In the genomic region with DNA sequence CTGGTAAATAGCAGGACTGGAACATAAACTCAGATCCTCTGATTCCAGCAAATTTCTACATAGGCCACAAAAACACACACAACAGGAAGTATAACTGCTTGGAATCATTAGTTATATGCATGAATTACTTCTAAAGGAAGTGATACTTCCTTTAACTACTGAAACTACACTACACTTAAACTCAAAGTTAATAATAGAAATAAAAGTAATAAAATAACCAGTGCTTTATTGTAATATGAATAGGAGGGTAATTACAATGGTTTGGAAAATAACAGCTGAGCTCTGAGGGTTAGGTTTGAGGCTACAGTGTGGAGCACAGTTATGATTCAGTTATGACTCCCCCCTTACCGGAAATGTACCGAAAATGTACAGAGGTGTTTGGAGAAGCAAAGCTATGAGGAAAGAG, we compare ENCODE assay signal across 9 cellular contexts. TPM values are rescaled to one million over a fixed set of nuclear protein-coding genes. Genes with fewer than 3 reads are reported as not detected.
A peak's percentile ranks its signal among the peaks of the same experiment; 100 is the strongest.
DNase-seq lines count a peak whose midpoint lies in the region; ATAC-seq, FAIRE-seq and TF ChIP-seq lines count a peak whose summit lies in the region.
"Had no signal": no experiment of that assay in that cellular context is flagged by ENCODE, and none has a peak within 500 bp of the region (broad histone marks: within the 10 kb centered on the region; RNA-seq: fewer than 3 reads in every experiment).

No MANE protein-coding gene starts in this region.

- no TSS peak for BruUV-seq in GM12878 (replicated peaks; lab: Mats Ljungman, UMichigan)

- CTCF ChIA-PET in GM12878 (lab: Yijun Ruan, JAX) = interaction anchor here (0.8 to 2.5 kb wide), 9 partner anchors 10 to 120 kb away, joined by 3 to 14 read pairs (median 5); partner anchors contain the start of genes MBD2 and POLI

- no peaks in the 10 kb centered on the region for H3F3A ChIP-seq in GM23248 (ENCODE audit: insufficient read depth)

- intact Hi-C loops in GM12878 (cut with micrococcal nuclease; ENCODE audit: unreplicated experiment) = loop anchor here (1.0 kb wide), 3 partner anchors 11 to 34 kb away; no protein-coding TSS in a partner anchor
- intact Hi-C loops in pancreas (cut with DNase I) = no loop called here

- H4K20me1 ChIP-seq in DND-41 (ENCODE audit: insufficient read depth, low read length) = no peaks in the 10 kb centered on the region
- no peaks in the 10 kb centered on the region for H4K20me1 ChIP-seq in GM12878 (ENCODE audit: control insufficient read depth, insufficient read depth)
- H4K20me1 ChIP-seq in GM23248 (ENCODE audit: insufficient read depth) = no peaks in the 10 kb centered on the region

- H3K4me2 ChIP-seq in DND-41 (ENCODE audit: insufficient read depth, low read length) (no peak overlapping the region), GM12878 (ENCODE audit: control insufficient read depth, insufficient read depth) (peak overlapping the region; percentile 65), GM23248 (ENCODE audit: unreplicated experiment) (no peak overlapping the region)

- no peak for TF ChIP-seq POLR2A in GM12878 (IDR thresholded peaks at IDR 0.05; ENCODE audit: low read depth, low read length)

- TF ChIP-seq CTCF in DND-41 (IDR thresholded peaks at IDR 0.05; ENCODE audit: borderline replicate concordance, extremely low read depth, low read length, poor library complexity, severe bottlenecking) = no peak
- TF ChIP-seq CTCF in GM12878 (IDR thresholded peaks at IDR 0.05 in 2 of 3, conservative IDR thresholded peaks at IDR 0.05 in 1 of 3; ENCODE audit: control insufficient read depth in 2 of 3, extremely low read depth in 1 of 3, insufficient read depth in 1 of 3, low read depth in 3 of 3, low read length in 3 of 3) = no peak
- TF ChIP-seq CTCF in pancreas (IDR thresholded peaks at IDR 0.05) = no peak

- H3K36me3 ChIP-seq in DND-41 (ENCODE audit: insufficient read depth, low read length) (no peaks in the 10 kb centered on the region), GM12878 (ENCODE audit: control insufficient read depth in 2 of 2, insufficient read depth in 2 of 2, low read length in 1 of 2) (no peaks in the 10 kb centered on the region), pancreas (no peaks in the 10 kb centered on the region), GM23248 (ENCODE audit: low read depth) (no peaks in the 10 kb centered on the region)

- H3K79me2 ChIP-seq in DND-41 (ENCODE audit: insufficient read depth, low read length) = no peaks in the 10 kb centered on the region
- no peaks in the 10 kb centered on the region for H3K79me2 ChIP-seq in GM12878 (ENCODE audit: control insufficient read depth, insufficient read depth, low read length)
- no peaks in the 10 kb centered on the region for H3K79me2 ChIP-seq in GM23248 (ENCODE audit: insufficient read depth)

- H3K9me2 ChIP-seq in GM23248 (ENCODE audit: insufficient read depth) = no peaks in the 10 kb centered on the region

- no peak for TF ChIP-seq RAD21 in GM12878 (IDR thresholded peaks at IDR 0.05; ENCODE audit: insufficient read depth, low read depth, low read length)

- H3K27me3 ChIP-seq in DND-41 (ENCODE audit: insufficient read depth, low read length, poor library complexity) = no peaks in the 10 kb centered on the region
- no peaks in the 10 kb centered on the region for H3K27me3 ChIP-seq in GM12878 (replicated peaks in 1 of 2; ENCODE audit: control insufficient read depth in 2 of 2, insufficient read depth in 2 of 2, low read length in 1 of 2)
- H3K27me3 ChIP-seq in pancreas = no peaks in the 10 kb centered on the region
- no peaks in the 10 kb centered on the region for H3K27me3 ChIP-seq in GM23248 (replicated peaks; ENCODE audit: insufficient read depth)

- no peaks in the 10 kb centered on the region for H3K9me3 ChIP-seq in DND-41 (ENCODE audit: insufficient read depth, low read length, severe bottlenecking)
- H3K9me3 ChIP-seq in GM12878 (replicated peaks; ENCODE audit: control insufficient read depth, insufficient read depth, low read length) = no peaks in the 10 kb centered on the region; the same call in 2 of the 3 replicates
- no peaks in the 10 kb centered on the region for H3K9me3 ChIP-seq in pancreas
- H3K9me3 ChIP-seq in GM23248 (ENCODE audit: low read depth) = no peaks in the 10 kb centered on the region

- H3K9ac ChIP-seq in DND-41 (ENCODE audit: low read depth, low read length) (no peak overlapping the region), GM12878 (ENCODE audit: control insufficient read depth, insufficient read depth, low read length) (no peak overlapping the region), GM23248 (no peak overlapping the region)

- H3K4me1 ChIP-seq in DND-41 (ENCODE audit: insufficient read depth, low read length) (peaks cover 12% of the 10 kb centered on the region), GM12878 (ENCODE audit: control insufficient read depth, insufficient read depth, low read length) (peaks cover 34% of the 10 kb centered on the region), pancreas (peaks cover 17 to 22% (median 19%) of the 10 kb centered on the region in 3 donors), GM23248 (ENCODE audit: insufficient read depth) (peaks cover 11% of the 10 kb centered on the region)

- RAD21 ChIA-PET in GM12878 (lab: Charles Lee; ENCODE audit: unreplicated experiment) = interaction anchor here (0.7 to 1.7 kb wide), 4 partner anchors 16 to 47 kb away, joined by 3 to 6 read pairs (median 4); no protein-coding TSS in a partner anchor

- H3K27ac ChIP-seq in DND-41 (ENCODE audit: low read length) (no peak overlapping the region), GM12878 (ENCODE audit: control insufficient read depth, insufficient read depth) (peak overlapping the region; percentile 53; the same call in 1 of the 2 replicates), pancreas (no peak overlapping the region), GM23248 (no peak overlapping the region)

- POLR2A ChIA-PET in GM12878 (lab: Charles Lee) = interaction anchor here (1.1 to 1.9 kb wide), 4 partner anchors 10 to 88 kb away, joined by 3 to 7 read pairs (median 4); no protein-coding TSS in a partner anchor

- H3K4me3 ChIP-seq in DND-41 (ENCODE audit: low read depth in 1 of 2, low read length in 2 of 2) (no peak overlapping the region), GM12878 (no peak overlapping the region), pancreas (no peak overlapping the region), GM23248 (no peak overlapping the region)

- no peak for ATAC-seq in DND-41 (ENCODE audit: insufficient read depth, low read depth)
- ATAC-seq in GM19372 (IDR thresholded peaks at IDR 0.05; ENCODE audit: low read depth, unreplicated experiment) = peak; percentile 76
- ATAC-seq in HG03095 (IDR thresholded peaks at IDR 0.05; ENCODE audit: unreplicated experiment) = peak; percentile 76
- ATAC-seq in GM12878 = peak; percentile 88
- ATAC-seq in pancreas = no peak

- WGBS in GM12878 (ENCODE audit: insufficient coverage, insufficient replicate concordance, low lambda C conversion rate, missing lambda C conversion rate) = 0% methylated on average over 2 of the region's 2 CpGs
- 86 to 93% methylated on average over 2 of the region's 2 CpGs for WGBS in pancreas, 2 donors
- WGBS in GM23248 (ENCODE audit: low coverage in 1 of 2, low lambda C conversion rate in 2 of 2, missing lambda C conversion rate in 2 of 2), 2 experiments = 93 to 94% methylated on average over 2 of the region's 2 CpGs

- in situ Hi-C loops in GM12878 (cut with MboI) = loop anchor here (25.0 kb wide), 1 partner anchor 1061 kb away; no protein-coding TSS in a partner anchor
- in situ Hi-C loops in GM23248 (cut with MboI) = no loop called here

- no peak for DNase-seq in DND-41
- peak; percentile 54 for DNase-seq in GM12878 (ENCODE audit: low read depth, low spot score)
- no peak for DNase-seq in pancreas
- DNase-seq in SW480 (ENCODE audit: low spot score) = no peak
- no peak for DNase-seq in GM23248
- no peak for DNase-seq in Ammon's horn (ENCODE audit: low spot score)
- DNase-seq: NCI-H1092 treated with DMSO at 0.1 percent for 48 hours had no signal

- H2AFZ ChIP-seq in DND-41 (ENCODE audit: low read depth, low read length) = peak overlapping the region; percentile 52
- H2AFZ ChIP-seq in GM12878 (ENCODE audit: control insufficient read depth, low read depth, low read length) = no peak overlapping the region
- H2AFZ ChIP-seq in GM23248 = no peak overlapping the region

- TF ChIP-seq EP300 in GM12878 (IDR thresholded peaks at IDR 0.05; ENCODE audit: borderline replicate concordance in 1 of 2, control insufficient read depth in 1 of 2, low read depth in 2 of 2, low read length in 2 of 2) = peak; percentile 17 to 83; a peak in 3 of 4 replicates

- FAIRE-seq in GM12878 (lab: Jason Lieb, UNC) (no peak), pancreas (lab: Jason Lieb, UNC) (no peak)

- SMC1A ChIA-PET in GM12878 (lab: Charles Lee; ENCODE audit: uncharacterized antibody, unreplicated experiment) = interaction anchor here (0.7 to 3.8 kb wide), 12 partner anchors 10 to 103 kb away, joined by 3 to 15 read pairs (median 5); partner anchors contain the start of gene POLI

RNA-seq across cellular contexts. Expression of gene POLI, which starts 18.5 kb away (rescaled TPM):
- 89.3 and 93.7 TPM in 2 replicates for total RNA-seq in GM12878 (2013; cell fraction: nucleolus; rRNA removed)
- 8.8 and 10.0 TPM in 2 replicates for total RNA-seq in GM12878 (2014; rRNA removed)
- total RNA-seq in GM12878 (2014; rRNA removed; fragmentation: Illumina TruSeq; extraction: Trizol) = 8.2 and 8.6 TPM in 2 replicates
- total RNA-seq in GM12878 (2021) = 6.4 TPM in 2 replicates
- 4.8 TPM for polyA plus RNA-seq in GM12878 (2011; ENCODE audit: low read depth)
- 18.0 and 28.6 TPM in 2 replicates for polyA plus RNA-seq in GM12878 (2011; rRNA removed)
- 5.1 and 6.2 TPM in 2 replicates for polyA plus RNA-seq in GM12878 (2011; cell fraction: cytosol; rRNA removed)
- 33.6 and 33.8 TPM in 2 replicates for polyA plus RNA-seq in GM12878 (2011; cell fraction: nucleus; rRNA removed)
- 9.0 and 14.9 TPM in 2 replicates for polyA plus RNA-seq in GM12878 (2012)
- 8.0 and 10.7 TPM in 2 replicates for polyA plus RNA-seq in GM12878 (2014; fragmentation: Illumina TruSeq; extraction: Trizol)
- polyA plus RNA-seq in GM12878 (2014; fragmentation: Nextera tagmentation; extraction: Ambion mirVana) = 1 to 10 TPM; 2.8 to 2.9 TPM
- polyA plus RNA-seq in GM12878 (2014; rRNA removed) = 6.9 and 10.5 TPM in 2 replicates
- 10 to 100 TPM; 13.5 to 14.0 TPM for polyA plus RNA-seq in GM12878 (2016; fragmentation: Nextera tagmentation; extraction: Ambion mirVana)
- 14.7 and 17.3 TPM in 2 replicates for polyA minus RNA-seq in GM12878 (2011; rRNA and poly(A)+ RNA removed)
- polyA minus RNA-seq in GM12878 (2011; cell fraction: cytosol; rRNA and poly(A)+ RNA removed) = 6.1 and 6.7 TPM in 2 replicates
- 24.1 and 33.1 TPM in 2 replicates for polyA minus RNA-seq in GM12878 (2011; cell fraction: nucleus; rRNA and poly(A)+ RNA removed)
- total RNA-seq in pancreas = 10 to 100 TPM; 11.8 to 24.7 (median 19.3) TPM
- polyA plus RNA-seq in pancreas = 10 to 100 TPM; 17.8 to 27.3 TPM
- total RNA-seq in GM23248 (2014; rRNA removed; shearing (Covaris generic)) = 21.8 and 23.9 TPM in 2 replicates
- polyA plus RNA-seq in GM23248 (2016; fragmentation: Nextera tagmentation; extraction: Ambion mirVana) = 20.7 and 27.0 TPM in 2 replicates

RNA-seq across cellular contexts. Expression of gene MBD2, which starts 26.4 kb away (rescaled TPM):
- total RNA-seq in GM12878 (2013; cell fraction: nucleolus; rRNA removed) = 77.2 and 78.5 TPM in 2 replicates
- total RNA-seq in GM12878 (2014; rRNA removed) (57.0 and 61.0 TPM in 2 replicates), GM12878 (2014; rRNA removed; fragmentation: Illumina TruSeq; extraction: Trizol) (63.4 and 65.2 TPM in 2 replicates), GM12878 (2021) (170 and 190 TPM in 2 replicates), pancreas (10 to 100 TPM; 44.0 to 60.5 (median 51.4) TPM)
- 30.4 TPM for polyA plus RNA-seq in GM12878 (2011; ENCODE audit: low read depth)
- polyA plus RNA-seq in GM12878 (2011; rRNA removed) (276 and 424 TPM in 2 replicates), GM12878 (2014; fragmentation: Illumina TruSeq; extraction: Trizol) (86.0 and 97.2 TPM in 2 replicates), GM12878 (2014; fragmentation: Nextera tagmentation; extraction: Ambion mirVana) (10 to 100 TPM; 27.0 to 53.5 TPM), GM12878 (2014; rRNA removed) (58.9 and 59.4 TPM in 2 replicates), GM12878 (2016; fragmentation: Nextera tagmentation; extraction: Ambion mirVana) (10 to 100 TPM; 24.1 to 31.3 TPM), pancreas (10 to 100 TPM; 15.7 to 20.9 TPM), GM23248 (2016; fragmentation: Nextera tagmentation; extraction: Ambion mirVana) (9.5 and 11.2 TPM in 2 replicates)
- 52.8 and 62.4 TPM in 2 replicates for polyA plus RNA-seq in GM12878 (2011; cell fraction: cytosol; rRNA removed)
- 77.7 and 86.1 TPM in 2 replicates for polyA plus RNA-seq in GM12878 (2011; cell fraction: nucleus; rRNA removed)
- polyA plus RNA-seq in GM12878 (2012) = 60.1 and 91.8 TPM in 2 replicates
- 81.7 and 105 TPM in 2 replicates for polyA minus RNA-seq in GM12878 (2011; rRNA and poly(A)+ RNA removed)
- 102 and 156 TPM in 2 replicates for polyA minus RNA-seq in GM12878 (2011; cell fraction: cytosol; rRNA and poly(A)+ RNA removed)
- polyA minus RNA-seq in GM12878 (2011; cell fraction: nucleus; rRNA and poly(A)+ RNA removed) = 30.2 and 54.2 TPM in 2 replicates
- 26.3 and 27.2 TPM in 2 replicates for total RNA-seq in GM23248 (2014; rRNA removed; shearing (Covaris generic))

Comparison
In these comparisons a context has a peak if more than half of its experiments do, and no peak if none do; other contexts are left out.
1. ATAC-seq: peak in GM19372 (single experiment), HG03095 (single experiment) and GM12878 (single experiment); none in DND-41 (single experiment) and pancreas (0 of 4).